Comparison of ENCODE assay signal across 37 cellular contexts in the genomic region with DNA sequence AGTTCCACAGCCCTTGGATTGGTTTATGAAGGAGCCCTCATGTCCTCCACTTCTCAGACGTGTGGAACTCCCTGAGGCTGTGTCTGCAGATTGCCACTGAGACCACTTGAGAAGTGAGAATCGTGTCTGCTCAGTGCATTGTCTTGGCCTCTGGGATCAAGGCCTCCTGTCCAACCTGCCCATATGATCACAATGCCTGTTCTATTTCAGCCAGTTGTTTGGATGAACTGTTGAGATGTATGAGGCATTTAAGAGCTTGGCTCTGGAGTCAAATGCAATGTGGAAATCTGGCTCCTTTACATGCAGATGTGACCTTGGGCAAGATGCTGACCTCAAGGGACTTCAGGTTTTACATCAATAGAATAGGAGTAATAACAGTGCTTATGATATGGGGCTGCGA.
"Had no signal": no experiment of that assay in that cellular context is flagged by ENCODE, and none has a peak within 500 bp of the region (broad histone marks: within the 10 kb centered on the region; RNA-seq: fewer than 3 reads in every experiment).

No MANE protein-coding gene starts in this region.

- H3K36me3 Mint-ChIP-seq: activated CD4-positive, alpha-beta memory T cell treated with anti-CD3 and anti-CD28 coated beads for 36 hours; activated naive CD8-positive, alpha-beta T cell treated with anti-CD3 and anti-CD28 coated beads for 36 hours had no signal

- H3K9me3 ChIP-seq: adrenal gland, body of pancreas, breast epithelium had no signal

- H3K36me3 ChIP-seq: adrenal gland, brain microvascular endothelial cell, breast epithelium had no signal

- ATAC-seq: activated CD8-positive, alpha-beta T cell treated with anti-CD3 and anti-CD28 coated beads for 36 hours; activated naive CD4-positive, alpha-beta T cell treated with anti-CD3 and anti-CD28 coated beads, Interleukin-2, amount 50 U/mL, for 72 hours; activated T-cell treated with anti-CD3 and anti-CD28 coated beads, Interleukin-2, amount 50 U/mL, for 4 hours; activated T-cell treated with anti-CD3 and anti-CD28 coated beads, Interleukin-2, amount 50 U/mL, for 72 hours; activated T-helper 17 cell treated with anti-CD3 and anti-CD28 coated beads, Interleukin-2, amount 50 U/mL, for 72 hours; body of pancreas had no signal

- H3K9me3 Mint-ChIP-seq: activated B cell treated with CpG ODN at 0.5 μM for 24 hours; activated CD4-positive, alpha-beta memory T cell treated with anti-CD3 and anti-CD28 coated beads for 36 hours; activated CD4-positive, alpha-beta T cell treated with anti-CD3 and anti-CD28 coated beads, Interleukin-2, amount 10 ng/mL, durations not matched to agents 24 days and 14 days; activated CD8-positive, alpha-beta T cell treated with anti-CD3 and anti-CD28 coated beads for 36 hours; activated naive CD4-positive, alpha-beta T cell treated with anti-CD3 and anti-CD28 coated beads for 36 hours; activated naive CD8-positive, alpha-beta T cell treated with anti-CD3 and anti-CD28 coated beads for 36 hours; activated T-cell treated with anti-CD3 and anti-CD28 coated beads, Interleukin-2, amount 50 U/mL, for 4 hours; activated T-helper 1 cell treated with anti-CD3 and anti-CD28 coated beads, Interleukin-12 subunit alpha, Interleukin-12 subunit beta, Interleukin-2, Interleukin-4 antibody, amounts not matched to agents 30 ng/mL and 10 ng/mL and 1 ng/mL, durations not matched to agents 14 hours and 24 hours and 36 hours; activated T-helper 17 cell treated with anti-CD3 and anti-CD28 coated beads, Interleukin-2, amount 50 U/mL, for 72 hours; central memory CD8-positive, alpha-beta T cell; T-helper 1 cell treated with Interleukin-12 subunit alpha and Interleukin-12 subunit beta and Interleukin-4 antibody, amounts not matched to agents 30 μg/mL and 1 μg/mL, for 36 hours; T-helper 2 cell treated with Interferon-gamma antibody and Interleukin-4, amounts not matched to agents 5 μg/mL and 100 μg/mL, for 36 hours had no signal

- H3K27ac ChIP-seq: adrenal gland, body of pancreas, brain microvascular endothelial cell, breast epithelium, VCaP had no signal

- H3K27me3 ChIP-seq: adrenal gland, body of pancreas, brain microvascular endothelial cell, breast epithelium had no signal

- H3K4me3 ChIP-seq: adrenal gland, body of pancreas, breast epithelium had no signal

- H3K4me3 Mint-ChIP-seq: activated B cell treated with CpG ODN at 0.5 μM for 24 hours; activated CD4-positive, alpha-beta memory T cell treated with anti-CD3 and anti-CD28 coated beads for 36 hours; activated CD4-positive, alpha-beta T cell treated with anti-CD3 and anti-CD28 coated beads, Interleukin-2, amount 10 ng/mL, durations not matched to agents 24 days and 14 days; activated CD8-positive, alpha-beta T cell treated with anti-CD3 and anti-CD28 coated beads for 36 hours; activated naive CD4-positive, alpha-beta T cell treated with anti-CD3 and anti-CD28 coated beads for 36 hours; activated naive CD8-positive, alpha-beta T cell treated with anti-CD3 and anti-CD28 coated beads for 36 hours; activated T-cell treated with anti-CD3 and anti-CD28 coated beads, Interleukin-2, amount 50 U/mL, for 4 hours; activated T-cell treated with anti-CD3 and anti-CD28 coated beads, Interleukin-2, amount 50 U/mL, for 72 hours; activated T-helper 1 cell treated with anti-CD3 and anti-CD28 coated beads, Interleukin-12 subunit alpha, Interleukin-12 subunit beta, Interleukin-2, Interleukin-4 antibody, amounts not matched to agents 30 ng/mL and 10 ng/mL and 1 ng/mL, durations not matched to agents 14 hours and 24 hours and 36 hours; activated T-helper 17 cell treated with anti-CD3 and anti-CD28 coated beads, Interleukin-2, amount 50 U/mL, for 72 hours; central memory CD8-positive, alpha-beta T cell; T-helper 1 cell treated with Interleukin-12 subunit alpha and Interleukin-12 subunit beta and Interleukin-4 antibody, amounts not matched to agents 30 μg/mL and 1 μg/mL, for 36 hours; T-helper 2 cell treated with Interferon-gamma antibody and Interleukin-4, amounts not matched to agents 5 μg/mL and 100 μg/mL, for 36 hours had no signal

- H3K27me3 Mint-ChIP-seq: activated CD4-positive, alpha-beta T cell treated with anti-CD3 and anti-CD28 coated beads, Interleukin-2, amount 10 ng/mL, durations not matched to agents 24 days and 14 days; activated CD8-positive, alpha-beta T cell treated with anti-CD3 and anti-CD28 coated beads for 36 hours had no signal

- H3K4me1 Mint-ChIP-seq: activated B cell treated with CpG ODN at 0.5 μM for 24 hours; activated CD4-positive, alpha-beta T cell treated with anti-CD3 and anti-CD28 coated beads, Interleukin-2, amount 10 ng/mL, durations not matched to agents 24 days and 14 days; activated naive CD8-positive, alpha-beta T cell treated with anti-CD3 and anti-CD28 coated beads for 36 hours; activated T-helper 17 cell treated with anti-CD3 and anti-CD28 coated beads, Interleukin-2, amount 50 U/mL, for 72 hours; central memory CD8-positive, alpha-beta T cell had no signal

- H3K4me1 ChIP-seq: body of pancreas, breast epithelium had no signal

- DNase-seq: activated B cell treated with CpG ODN at 0.5 μM for 24 hours; activated CD4-positive, alpha-beta memory T cell treated with anti-CD3 and anti-CD28 coated beads for 36 hours; activated CD4-positive, alpha-beta T cell treated with anti-CD3 and anti-CD28 coated beads for 4 hours; activated CD4-positive, alpha-beta T cell treated with anti-CD3 and anti-CD28 coated beads, Interleukin-2, amount 10 ng/mL, durations not matched to agents 24 days and 14 days; activated CD4-positive, alpha-beta T cell treated with anti-CD3 and anti-CD28 coated beads, Interleukin-2, amount 50 U/mL, for 1 hour; activated CD4-positive, alpha-beta T cell treated with anti-CD3 and anti-CD28 coated beads, Interleukin-2, amount 50 U/mL, for 4 hours; activated CD4-positive, CD25-positive, alpha-beta regulatory T cell treated with anti-CD3 and anti-CD28 coated beads, Interleukin-2, amount 50 U/mL, for 72 hours; activated CD8-positive, alpha-beta memory T cell treated with anti-CD3 and anti-CD28 coated beads, Interleukin-2, amount 50 U/mL, for 4 hours; activated CD8-positive, alpha-beta T cell treated with anti-CD3 and anti-CD28 coated beads for 36 hours; activated effector memory CD4-positive, alpha-beta T cell treated with anti-CD3 and anti-CD28 coated beads, Interleukin-2, amount 50 U/mL, for 16 hours; activated gamma-delta T cell treated with Interleukin-2 at 50 U/mL for 16 hours; activated naive CD4-positive, alpha-beta T cell; activated naive CD4-positive, alpha-beta T cell treated with anti-CD3 and anti-CD28 coated beads for 36 hours; activated naive CD4-positive, alpha-beta T cell treated with anti-CD3 and anti-CD28 coated beads, Interleukin-2, amount 50 U/mL, for 16 hours; activated naive CD8-positive, alpha-beta T cell treated with anti-CD3 and anti-CD28 coated beads for 36 hours; activated T-cell treated with anti-CD3 and anti-CD28 coated beads for 4 hours; activated T-cell treated with anti-CD3 and anti-CD28 coated beads, Interleukin-2, amount 50 U/mL, for 1 hour; activated T-cell treated with anti-CD3 and anti-CD28 coated beads, Interleukin-2, amount 50 U/mL, for 4 hours; activated T-cell treated with anti-CD3 and anti-CD28 coated beads, Interleukin-2, amount 50 U/mL, for 72 hours; adrenal gland; amniotic stem cell; aorta; body of pancreas; brain microvascular endothelial cell; caudate nucleus; cerebellar nuclear complex; T-helper 1 cell; T-helper 2 cell; T-helper 9 cell had no signal

- H3K27ac Mint-ChIP-seq: activated B cell treated with CpG ODN at 0.5 μM for 24 hours; activated CD4-positive, alpha-beta memory T cell treated with anti-CD3 and anti-CD28 coated beads for 36 hours; activated CD4-positive, alpha-beta T cell treated with anti-CD3 and anti-CD28 coated beads, Interleukin-2, amount 10 ng/mL, durations not matched to agents 24 days and 14 days; activated CD8-positive, alpha-beta T cell treated with anti-CD3 and anti-CD28 coated beads for 36 hours; activated naive CD4-positive, alpha-beta T cell treated with anti-CD3 and anti-CD28 coated beads for 36 hours; activated naive CD4-positive, alpha-beta T cell treated with anti-CD3 and anti-CD28 coated beads, Interleukin-2, amount 50 U/mL, for 72 hours; activated naive CD8-positive, alpha-beta T cell treated with anti-CD3 and anti-CD28 coated beads for 36 hours; activated T-cell treated with anti-CD3 and anti-CD28 coated beads, Interleukin-2, amount 50 U/mL, for 72 hours; activated T-helper 1 cell treated with anti-CD3 and anti-CD28 coated beads, Interleukin-12 subunit alpha, Interleukin-12 subunit beta, Interleukin-2, Interleukin-4 antibody, amounts not matched to agents 30 ng/mL and 10 ng/mL and 1 ng/mL, durations not matched to agents 14 hours and 24 hours and 36 hours; activated T-helper 17 cell treated with anti-CD3 and anti-CD28 coated beads, Interleukin-2, amount 50 U/mL, for 72 hours; T-helper 1 cell treated with Interleukin-12 subunit alpha and Interleukin-12 subunit beta and Interleukin-4 antibody, amounts not matched to agents 30 μg/mL and 1 μg/mL, for 36 hours; T-helper 2 cell treated with Interferon-gamma antibody and Interleukin-4, amounts not matched to agents 5 μg/mL and 100 μg/mL, for 36 hours had no signal
